ENCODE assay signal across 12 cellular contexts in the genomic region with DNA sequence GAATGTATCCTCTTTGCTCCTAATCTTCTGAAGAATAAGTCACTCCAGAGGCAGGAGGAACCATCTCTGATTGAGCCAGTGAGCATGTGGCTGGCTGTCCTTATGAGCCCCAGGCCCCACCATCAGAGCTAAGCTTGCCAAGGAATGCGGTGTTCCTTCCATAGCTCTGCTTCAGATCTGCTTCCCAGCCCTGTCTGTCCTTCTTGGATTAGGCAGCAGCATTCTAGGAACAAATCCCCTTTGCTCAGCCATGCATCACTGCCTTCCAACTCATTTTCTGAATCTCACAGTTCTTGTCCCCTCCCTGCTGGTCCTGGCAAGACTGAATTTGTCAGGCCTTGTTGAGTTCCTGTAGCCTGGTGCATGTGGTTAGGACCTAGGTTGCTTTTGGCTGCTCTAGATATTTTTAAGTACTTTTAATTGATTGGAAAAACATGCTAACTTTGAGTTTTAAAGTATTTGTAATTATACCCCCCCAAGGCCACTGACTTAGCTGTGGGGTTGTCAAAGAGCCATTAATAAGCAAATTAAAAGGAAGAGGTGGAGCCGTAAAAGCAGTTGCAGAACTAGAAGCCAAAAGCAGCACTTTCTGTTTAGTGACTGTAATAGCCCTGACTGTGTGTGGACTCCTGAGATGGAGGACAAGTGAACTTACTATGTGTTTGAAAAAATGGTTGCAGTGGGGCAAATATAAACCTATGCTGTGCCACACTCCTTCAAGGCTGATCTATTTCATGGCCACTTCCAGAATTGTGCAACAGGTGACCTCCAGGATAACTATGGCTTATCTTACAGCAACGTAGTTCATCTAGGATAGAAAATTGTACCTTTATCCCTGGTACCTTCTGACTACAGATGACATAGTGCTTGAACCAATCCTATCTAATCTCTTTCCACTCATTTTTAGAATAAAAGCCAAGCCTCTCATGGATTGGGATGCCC.
DNase-seq lines count a peak whose midpoint lies in the region; ATAC-seq, FAIRE-seq and TF ChIP-seq lines count a peak whose summit lies in the region.
"Had no signal": no experiment of that assay in that cellular context is flagged by ENCODE, and none has a peak within 500 bp of the region (broad histone marks: within the 10 kb centered on the region; RNA-seq: fewer than 3 reads in every experiment).

No MANE protein-coding gene starts in this region.

- no peaks in the 10 kb centered on the region for H3K36me3 ChIP-seq in WERI-Rb-1
- H3K36me3 ChIP-seq in left ventricle myocardium inferior = no peaks in the 10 kb centered on the region
- H3K36me3 ChIP-seq in stomach smooth muscle (ENCODE audit: control insufficient read depth in 2 of 2, insufficient read depth in 2 of 2, low read length in 2 of 2) = no peaks in the 10 kb centered on the region

- ATAC-seq in GM18511 (IDR thresholded peaks at IDR 0.05; ENCODE audit: unreplicated experiment) (peak; percentile 22), HG03571 (IDR thresholded peaks at IDR 0.05; ENCODE audit: unreplicated experiment) (no peak)
- ATAC-seq: HCT116 had no signal

- H3K9me3 ChIP-seq in WERI-Rb-1 (ENCODE audit: severe bottlenecking) (peaks cover 4% of the 10 kb centered on the region), left ventricle myocardium inferior (replicated peaks) (no peaks in the 10 kb centered on the region), stomach smooth muscle (ENCODE audit: control insufficient read depth in 2 of 2, low read length in 2 of 2) (no peaks in the 10 kb centered on the region)

- DNase-seq in WERI-Rb-1 = peak; percentile 96
- DNase-seq in left ventricle myocardium inferior = peak; percentile 18
- no peak for DNase-seq in amygdala (lab: John Stamatoyannopoulos, UW)
- DNase-seq in NCI-H226 = no peak
- no peak for DNase-seq in HTR-8/SVneo (ENCODE audit: insufficient read length, low spot score)
- DNase-seq: activated CD4-positive, alpha-beta T cell treated with anti-CD3 and anti-CD28 coated beads for 48 hours; central memory CD4-positive, alpha-beta T cell; GDM1 had no signal

- H3K27ac ChIP-seq in WERI-Rb-1 = peak overlapping the region; percentile 45
- H3K27ac ChIP-seq in left ventricle myocardium inferior (replicated peaks) = peak overlapping the region; percentile 9
- peak overlapping the region; percentile 31 for H3K27ac ChIP-seq in stomach smooth muscle (ENCODE audit: low read length)

- H3K9ac ChIP-seq in stomach smooth muscle (ENCODE audit: low read length in 2 of 2) = no peak overlapping the region

- TF ChIP-seq CTCF in WERI-Rb-1 (IDR thresholded peaks at IDR 0.05; ENCODE audit: low read depth, low read length) (no peak), left ventricle myocardium inferior (IDR thresholded peaks at IDR 0.05; ENCODE audit: borderline replicate concordance) (no peak)

- intact Hi-C loops in left ventricle myocardium inferior (cut with micrococcal nuclease) = no loop called here

- H3K4me1 ChIP-seq in left ventricle myocardium inferior = peaks cover 22% of the 10 kb centered on the region
- peaks cover 15% of the 10 kb centered on the region for H3K4me1 ChIP-seq in stomach smooth muscle (ENCODE audit: control insufficient read depth, insufficient read depth, low read length)

- H3K4me3 ChIP-seq in WERI-Rb-1 (ENCODE audit: low read depth, low read length) = no peak overlapping the region
- H3K4me3 ChIP-seq in left ventricle myocardium inferior = no peak overlapping the region
- no peak overlapping the region for H3K4me3 ChIP-seq in stomach smooth muscle (ENCODE audit: low read length in 2 of 2)

- no peaks in the 10 kb centered on the region for H3K27me3 ChIP-seq in WERI-Rb-1 (ENCODE audit: insufficient read depth, low read depth, severe bottlenecking)
- no peaks in the 10 kb centered on the region for H3K27me3 ChIP-seq in left ventricle myocardium inferior (ENCODE audit: low read depth)
- H3K27me3 ChIP-seq in stomach smooth muscle (ENCODE audit: control insufficient read depth in 1 of 2, insufficient read depth in 2 of 2, low read length in 2 of 2) = no peaks in the 10 kb centered on the region

- no peak for FAIRE-seq in HTR-8/SVneo (lab: Jason Lieb, UNC)

Comparison
In these comparisons a context has a peak if more than half of its experiments do, and no peak if none do; other contexts are left out.
1. DNase-seq: peak in WERI-Rb-1 (single experiment) and left ventricle myocardium inferior (single experiment); none in amygdala (0 of 56), NCI-H226 (single experiment) and HTR-8/SVneo (single experiment).
2. Peak in every context shown above with its lines, with median percentiles within 50 percentile points of each other: H3K27ac ChIP-seq.